Comparison of ENCODE assay signal across 8 cellular contexts in genomic region chr21:20971296-20971921, GRCh38. TPM values are rescaled to one million over a fixed set of nuclear protein-coding genes. Genes with fewer than 3 reads are reported as not detected.
DNase-seq lines count a peak whose midpoint lies in the region; ATAC-seq and TF ChIP-seq lines count a peak whose summit lies in the region.

No MANE protein-coding gene starts in this region.

- no peaks in the 10 kb centered on the region for H3K36me3 Mint-ChIP-seq in HFFc6 (ENCODE audit: low read depth)
- no peaks in the 10 kb centered on the region for H3K36me3 Mint-ChIP-seq in stimulated activated naive B cell treated with anti-CD40 and anti-IgM and Interleukin-4, amounts not matched to agents 10 μg/mL and 1 μg/mL and 100 μg/mL, for 72 hours

- no CpG with 5 or more reads among the region's 2 CpGs for WGBS in iPS DF 6.9 (ENCODE audit: insufficient coverage, insufficient read length)

- TF ChIP-seq CTCF in HFFc6 (IDR thresholded peaks at IDR 0.05) = peak; percentile 76

- H3K4me1 Mint-ChIP-seq in HFFc6 (ENCODE audit: low read depth) = peaks cover 15% of the 10 kb centered on the region; the same call in 1 of the 2 replicates
- H3K4me1 Mint-ChIP-seq in stimulated activated naive B cell treated with anti-CD40 and anti-IgM and Interleukin-4, amounts not matched to agents 10 μg/mL and 1 μg/mL and 100 μg/mL, for 72 hours = no peaks in the 10 kb centered on the region

- H3K27ac ChIP-seq in angular gyrus (ENCODE audit: low read depth, low read length) (peak overlapping the region; percentile 80), iPS DF 6.9 (ENCODE audit: low read length) (no peak overlapping the region)

- no peaks in the 10 kb centered on the region for H3K4me1 ChIP-seq in iPS DF 6.9 (ENCODE audit: control insufficient read depth, insufficient read depth, low read length)

- no peaks in the 10 kb centered on the region for H3K27me3 ChIP-seq in iPS DF 6.9 (ENCODE audit: control insufficient read depth, insufficient read depth, low read length)

- no peaks in the 10 kb centered on the region for H3K9me3 Mint-ChIP-seq in HFFc6
- H3K9me3 Mint-ChIP-seq in stimulated activated naive B cell treated with anti-CD40 and anti-IgM and Interleukin-4, amounts not matched to agents 10 μg/mL and 1 μg/mL and 100 μg/mL, for 72 hours = no peaks in the 10 kb centered on the region

- H3K36me3 ChIP-seq in iPS DF 6.9 (ENCODE audit: control insufficient read depth, insufficient read depth, low read length) = no peaks in the 10 kb centered on the region

- no peak overlapping the region for H3K4me3 Mint-ChIP-seq in HFFc6
- no peak overlapping the region for H3K4me3 Mint-ChIP-seq in stimulated activated naive B cell treated with anti-CD40 and anti-IgM and Interleukin-4, amounts not matched to agents 10 μg/mL and 1 μg/mL and 100 μg/mL, for 72 hours

- no peak overlapping the region for H3K4me3 ChIP-seq in iPS DF 6.9 (ENCODE audit: low read length)

- DNase-seq in CD1c-positive myeloid dendritic cell (ENCODE audit: extremely low spot score) = peak; percentile 17
- DNase-seq in HFFc6 = peak; percentile 40
- DNase-seq in NCI-H460 (ENCODE audit: extremely low read depth, low read depth) = peak; percentile 46
- peak; percentile 18 for DNase-seq in iPS DF 6.9 (ENCODE audit: low read depth, low spot score)
- peak; percentile 8 for DNase-seq in stimulated activated naive B cell treated with anti-CD40 and anti-IgM and Interleukin-4, amounts not matched to agents 10 μg/mL and 1 μg/mL and 100 μg/mL, for 72 hours
- DNase-seq in activated effector memory CD4-positive, alpha-beta T cell treated with Interleukin-2 at 50 U/mL for 16 hours = no peak
- no peak for DNase-seq in islet precursor cell

- no peaks in the 10 kb centered on the region for H3K9me3 ChIP-seq in iPS DF 6.9 (ENCODE audit: control insufficient read depth, insufficient read depth, low read length)

- peak; percentile 64 to 69 for ATAC-seq in stimulated activated naive B cell treated with anti-CD40 and anti-IgM and Interleukin-4, amounts not matched to agents 10 μg/mL and 1 μg/mL and 100 μg/mL, for 72 hours (replicated peaks)

- H3K27ac Mint-ChIP-seq in HFFc6 = no peak overlapping the region
- H3K27ac Mint-ChIP-seq in stimulated activated naive B cell treated with anti-CD40 and anti-IgM and Interleukin-4, amounts not matched to agents 10 μg/mL and 1 μg/mL and 100 μg/mL, for 72 hours = no peak overlapping the region

- H3K27me3 Mint-ChIP-seq in HFFc6 (ENCODE audit: insufficient read depth) = no peaks in the 10 kb centered on the region
- H3K27me3 Mint-ChIP-seq in stimulated activated naive B cell treated with anti-CD40 and anti-IgM and Interleukin-4, amounts not matched to agents 10 μg/mL and 1 μg/mL and 100 μg/mL, for 72 hours = no peaks in the 10 kb centered on the region

RNA-seq across cellular contexts. Expression of gene NCAM2, which starts 26.8 kb away (rescaled TPM):
- 10 to 100 TPM in 1 of 6 experiments, 1 to 10 TPM in 5; 2.2 to 10.2 (median 8.8) TPM for total RNA-seq in HFFc6 (2021; fragmentation: NEBNext Ultra II Directional; extraction: Animal tissue kit (Norgen Biotek cat#: 25700))
- total RNA-seq in NCI-H460 (2014; rRNA removed; shearing (Covaris generic)) = 14.0 and 16.7 TPM in 2 replicates
- polyA plus RNA-seq in NCI-H460 (2014; cell fraction: nucleus; rRNA removed) = 4.9 and 7.8 TPM in 2 replicates

Comparison
In these comparisons a context has a peak if more than half of its experiments do, and no peak if none do; other contexts are left out.
1. DNase-seq: peak in CD1c-positive myeloid dendritic cell (single experiment), HFFc6 (single experiment), NCI-H460 (single experiment), iPS DF 6.9 (single experiment) and stimulated activated naive B cell treated with anti-CD40 and anti-IgM and Interleukin-4, amounts not matched to agents 10 μg/mL and 1 μg/mL and 100 μg/mL, for 72 hours (single experiment); none in activated effector memory CD4-positive, alpha-beta T cell treated with Interleukin-2 at 50 U/mL for 16 hours (single experiment) and islet precursor cell (single experiment).